ENCODE assay signal across 30 cellular contexts in genomic region chr7:27875832-27876231, GRCh38.
"Had no signal": no experiment of that assay in that cellular context is flagged by ENCODE, and none has a peak within 500 bp of the region (broad histone marks: within the 10 kb centered on the region; RNA-seq: fewer than 3 reads in every experiment).

No MANE protein-coding gene starts in this region.

- H3K27ac ChIP-seq: epithelial cell of prostate, esophagus squamous epithelium, gastroesophageal sphincter, WERI-Rb-1 had no signal

- FAIRE-seq: astrocyte, colon, endometrium, endothelial cell of umbilical vein had no signal

- H3K4me3 ChIP-seq: esophagus squamous epithelium, gastroesophageal sphincter had no signal

- ATAC-seq: activated CD4-positive, CD25-positive, alpha-beta regulatory T cell treated with anti-CD3 and anti-CD28 coated beads, Interleukin-2, amount 50 U/mL, for 24 hours; activated CD8-positive, alpha-beta T cell treated with anti-CD3 and anti-CD28 coated beads for 36 hours; activated T-cell treated with anti-CD3 and anti-CD28 coated beads, Interleukin-2, amount 50 U/mL, for 4 hours; activated T-helper 17 cell treated with anti-CD3 and anti-CD28 coated beads, Interleukin-2, amount 50 U/mL, for 72 hours; gastroesophageal sphincter; T-helper 17 cell had no signal

- H3K9me3 ChIP-seq: esophagus squamous epithelium, gastroesophageal sphincter had no signal

- DNase-seq: activated B cell treated with CpG ODN at 0.5 μM for 24 hours; activated CD4-positive, alpha-beta T cell treated with anti-CD3 and anti-CD28 coated beads for 48 hours; activated CD4-positive, alpha-beta T cell treated with anti-CD3 and anti-CD28 coated beads, Interleukin-2, amount 50 U/mL, for 1 hour; activated CD4-positive, alpha-beta T cell treated with anti-CD3 and anti-CD28 coated beads, Interleukin-2, amount 50 U/mL, for 48 hours; activated CD8-positive, alpha-beta memory T cell treated with anti-CD3 and anti-CD28 coated beads for 24 hours; activated CD8-positive, alpha-beta T cell treated with anti-CD3 and anti-CD28 coated beads for 36 hours; activated effector memory CD4-positive, alpha-beta T cell treated with Interleukin-2 at 50 U/mL for 16 hours; activated gamma-delta T cell treated with Interleukin-2 at 50 U/mL for 16 hours; activated naive CD4-positive, alpha-beta T cell treated with anti-CD3 and anti-CD28 coated beads, Interleukin-2, amount 50 U/mL, for 16 hours; activated naive CD4-positive, alpha-beta T cell treated with Interleukin-2 at 50 U/mL for 16 hours; activated T-cell treated with anti-CD3 and anti-CD28 coated beads, Interleukin-2, amount 50 U/mL, for 4 hours; amniotic stem cell; anterior cingulate cortex; caudate nucleus; cortex of kidney; effector CD8-positive, alpha-beta T cell; esophagus squamous epithelium; foreskin melanocyte; T-helper 1 cell; T-helper 17 cell; T1000; WERI-Rb-1 had no signal

- H3K36me3 ChIP-seq: esophagus squamous epithelium, gastroesophageal sphincter, WERI-Rb-1 had no signal

- H3K27me3 ChIP-seq: esophagus squamous epithelium, gastroesophageal sphincter had no signal
